ENCODE assay signal across 19 cellular contexts in the genomic region with DNA sequence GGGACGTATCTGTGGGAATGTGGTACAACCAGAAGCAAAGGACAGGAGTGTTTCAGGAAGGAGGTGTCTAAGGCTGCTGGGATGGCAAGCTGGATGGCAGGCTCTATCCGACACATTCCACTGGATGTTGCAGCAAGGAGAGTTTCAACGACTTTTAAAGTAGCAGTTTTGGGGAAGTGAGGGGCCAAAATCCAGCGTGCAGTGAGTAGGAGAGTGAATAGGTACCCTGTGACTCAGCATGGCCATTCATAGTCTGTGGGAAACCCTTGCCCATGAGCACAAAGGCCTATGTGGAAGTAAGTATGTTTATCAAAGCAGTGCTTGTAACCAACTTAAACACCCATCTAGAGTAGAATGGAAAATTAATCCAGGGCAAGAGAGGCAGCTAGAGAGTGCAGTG.
DNase-seq lines count a peak whose midpoint lies in the region; ATAC-seq, FAIRE-seq and TF ChIP-seq lines count a peak whose summit lies in the region.
"Had no signal": no experiment of that assay in that cellular context is flagged by ENCODE, and none has a peak within 500 bp of the region (broad histone marks: within the 10 kb centered on the region; RNA-seq: fewer than 3 reads in every experiment).

No MANE protein-coding gene starts in this region.

- H3K4me3 ChIP-seq in IMR-90 (ENCODE audit: insufficient read depth, low read depth, low read length) (no peak overlapping the region), H1 (ENCODE audit: extremely low read depth in 1 of 4, insufficient read depth in 2 of 4, low read depth in 3 of 4, low read length in 4 of 4) (no peak overlapping the region)
- H3K4me3 ChIP-seq: BLaER1, SJCRH30 had no signal

- no peak overlapping the region for H3K56ac ChIP-seq in IMR-90 (ENCODE audit: extremely low read depth, insufficient read depth, low read length)
- no peak overlapping the region for H3K56ac ChIP-seq in H1 (replicated peaks; ENCODE audit: insufficient read length, low read depth, low read length)

- H2BK15ac ChIP-seq in IMR-90 (ENCODE audit: low read depth, low read length) (no peak overlapping the region), H1 (ENCODE audit: low read length) (0 out of 2 replicates have a peak overlapping the region, but pooled peaks have one; percentile 53)

- H3K79me2 ChIP-seq in H1 (ENCODE audit: control insufficient read depth in 1 of 2, insufficient read depth in 2 of 2, low read length in 2 of 2): no peaks in the 10 kb centered on the region

- no peak for ATAC-seq in IMR-90 (ENCODE audit: low read depth)
- ATAC-seq in HG03095 (IDR thresholded peaks at IDR 0.05; ENCODE audit: unreplicated experiment): no peak

- DNase-seq in CD14-positive monocyte (ENCODE audit: low spot score) (peak; percentile 65), IMR-90 (peak; percentile 7), NOMO-1 treated with dmso at 0.1 percent for 144 hours (lab: John Stamatoyannopoulos, UW; ENCODE audit: unreplicated experiment) (peak; percentile 66), H1 (ENCODE audit: low read depth in 1 of 2, low spot score in 2 of 2) (no peak), cardiac septum (ENCODE audit: low spot score) (no peak), HCEC 1CT (no peak), H4 (ENCODE audit: low spot score) (no peak)
- DNase-seq: DMS 273 treated with DMSO at 0.1 percent for 48 hours, GF-D8, GOT3, HFFc6, NCI-H1105, NCI-H1694, SJCRH30 had no signal

- H3K27me3 ChIP-seq in IMR-90 (ENCODE audit: control insufficient read depth, insufficient read depth, low read length) (no peaks in the 10 kb centered on the region), H1 (replicated peaks in 1 of 4; ENCODE audit: control insufficient read depth in 3 of 4, extremely low read depth in 1 of 4, insufficient read depth in 3 of 4, low read length in 3 of 4) (no peaks in the 10 kb centered on the region)
- H3K27me3 ChIP-seq: BLaER1, SJCRH30 had no signal

- in situ Hi-C loops in IMR-90 (cut with MboI; ENCODE audit: low sequenced_read_pairs): no loop called here

- H3K9me1 ChIP-seq in IMR-90 (ENCODE audit: insufficient read depth, low read length): no peaks in the 10 kb centered on the region

- no peaks in the 10 kb centered on the region for H3K36me3 Mint-ChIP-seq in CD14-positive monocyte

- H4K5ac ChIP-seq in IMR-90 (ENCODE audit: low read depth, low read length) (no peak overlapping the region), H1 (ENCODE audit: insufficient read length, low read depth, low read length) (no peak overlapping the region)

- WGBS in IMR-90 (ENCODE audit: extremely low coverage in 2 of 2, insufficient read length in 1 of 2), 2 experiments: 100% methylated on average over 1 of the region's 4 CpGs; no CpG with 5 or more reads in 1 of the 2 experiments
- 76% methylated on average over 4 of the region's 4 CpGs; no CpG with 5 or more reads in 1 of the 2 experiments for WGBS in H1 (ENCODE audit: extremely low coverage in 1 of 2, insufficient coverage in 1 of 2, insufficient read length in 1 of 2, insufficient replicate concordance in 2 of 2, low coverage in 1 of 2, low lambda C conversion rate in 2 of 2, missing lambda C conversion rate in 1 of 2), 2 experiments

- no peak overlapping the region for H3K9ac ChIP-seq in IMR-90 (ENCODE audit: low read depth, low read length)
- no peak overlapping the region for H3K9ac ChIP-seq in H1 (replicated peaks in 1 of 4; ENCODE audit: extremely low read depth in 1 of 4, low read depth in 3 of 4, low read length in 3 of 4)
- H3K9ac ChIP-seq: BLaER1 had no signal

- H4K8ac ChIP-seq in IMR-90 (ENCODE audit: low read depth in 2 of 2, low read length in 2 of 2): no peak overlapping the region
- no peak overlapping the region for H4K8ac ChIP-seq in H1 (ENCODE audit: extremely low read depth, insufficient read depth, low read length)

- no peak overlapping the region for H2BK5ac ChIP-seq in IMR-90 (ENCODE audit: low read depth, low read length, poor library complexity, severe bottlenecking)
- no peak overlapping the region for H2BK5ac ChIP-seq in H1 (ENCODE audit: low read depth, low read length)

- H3K23me2 ChIP-seq in H1 (ENCODE audit: low read depth, low read length): no peaks in the 10 kb centered on the region; the same call in 1 of the 2 replicates

- H3K36me3 ChIP-seq in IMR-90 (ENCODE audit: control insufficient read depth, insufficient read depth, low read length) (no peaks in the 10 kb centered on the region), H1 (ENCODE audit: control insufficient read depth in 2 of 4, insufficient read depth in 4 of 4, low read length in 3 of 4) (no peaks in the 10 kb centered on the region)
- H3K36me3 ChIP-seq: BLaER1, SJCRH30 had no signal

- H3K4me2 ChIP-seq in IMR-90 (ENCODE audit: low read depth, low read length): no peak overlapping the region
- no peak overlapping the region for H3K4me2 ChIP-seq in H1 (ENCODE audit: insufficient read depth in 1 of 2, low read depth in 2 of 2, low read length in 2 of 2)
- H3K4me2 ChIP-seq: BLaER1 had no signal

- no peak for TF ChIP-seq POLR2A in IMR-90 (IDR thresholded peaks at IDR 0.05; ENCODE audit: low read depth, low read length)
- no peak for TF ChIP-seq POLR2A in H1 (IDR thresholded peaks at IDR 0.05; ENCODE audit: control extremely low read depth in 1 of 2, low read depth in 2 of 2, low read length in 2 of 2)

- H2BK20ac ChIP-seq in IMR-90 (ENCODE audit: low read depth, low read length) (no peak overlapping the region; the same call in 1 of the 2 replicates), H1 (ENCODE audit: low read length) (no peak overlapping the region; the same call in 1 of the 2 replicates)

- no peak for TF ChIP-seq EP300 in H1 (IDR thresholded peaks at IDR 0.05; ENCODE audit: borderline replicate concordance in 1 of 2, low read depth in 2 of 2, low read length in 2 of 2)

- H3K4me1 Mint-ChIP-seq in CD14-positive monocyte: peaks cover 15% of the 10 kb centered on the region

- no peak overlapping the region for H2AFZ ChIP-seq in IMR-90 (replicated peaks; ENCODE audit: low read length, poor library complexity)
- peak overlapping the region; percentile 75; the same call in 1 of the 2 replicates for H2AFZ ChIP-seq in H1 (ENCODE audit: low read length)

- POLR2A ChIA-PET in IMR-90 (lab: Charles Lee; ENCODE audit: unreplicated experiment): no interaction called here
- POLR2A ChIA-PET in H1 (lab: Charles Lee; ENCODE audit: partially characterized antibody): no interaction called here

- no peak overlapping the region for H2BK120ac ChIP-seq in IMR-90 (ENCODE audit: low read depth, low read length)
- H2BK120ac ChIP-seq in H1 (replicated peaks; ENCODE audit: low read depth, low read length): no peak overlapping the region

- no peak overlapping the region for H3K27ac ChIP-seq in IMR-90 (ENCODE audit: insufficient read depth, low read length)
- no peak overlapping the region for H3K27ac ChIP-seq in H1 (ENCODE audit: low read depth, low read length)
- H3K27ac ChIP-seq: BLaER1, SJCRH30 had no signal

- no peaks in the 10 kb centered on the region for H3K79me1 ChIP-seq in IMR-90 (ENCODE audit: low read depth in 1 of 2, low read length in 2 of 2)
- no peaks in the 10 kb centered on the region for H3K79me1 ChIP-seq in H1 (ENCODE audit: low read depth, low read length)

- intact Hi-C loops in CD14-positive monocyte (cut with micrococcal nuclease): no loop called here
- intact Hi-C loops in IMR-90 (cut with micrococcal nuclease): no loop called here
- intact Hi-C loops in cardiac septum (cut with DNase I): no loop called here

- H3K23ac ChIP-seq in IMR-90 (ENCODE audit: low read depth, low read length) (no peak overlapping the region), H1 (ENCODE audit: insufficient read length) (no peak overlapping the region)

- peaks cover 0 to 2% (median 0%) of the 10 kb centered on the region in 7 donors for H3K9me3 Mint-ChIP-seq in CD14-positive monocyte

- H2AK5ac ChIP-seq in IMR-90 (ENCODE audit: low read depth, low read length) (no peak overlapping the region), H1 (ENCODE audit: low read depth, low read length) (no peak overlapping the region)

- peaks cover 0 to 3% (median 3%) of the 10 kb centered on the region in 3 donors for H3K27me3 Mint-ChIP-seq in CD14-positive monocyte (ENCODE audit: low read depth in 3 of 3)

- H3K4me1 ChIP-seq in IMR-90 (ENCODE audit: control insufficient read depth, insufficient read depth, low read length) (peaks cover 6% of the 10 kb centered on the region; the same call in 1 of the 2 replicates), H1 (replicated peaks in 1 of 4; ENCODE audit: control insufficient read depth in 3 of 4, insufficient read depth in 4 of 4, low read length in 3 of 4) (peaks cover 0 to 2% (median 0%) of the 10 kb centered on the region in 4 experiments; a peak in 2 of 7 replicates)
- H3K4me1 ChIP-seq: SJCRH30 had no signal

- BruUV-seq in IMR-90 (replicated peaks; lab: Mats Ljungman, UMichigan): no TSS peak

- no peak for TF ChIP-seq RAD21 in IMR-90 (IDR thresholded peaks at IDR 0.05; ENCODE audit: low read length)
- TF ChIP-seq RAD21 in H1 (IDR thresholded peaks at IDR 0.05 in 1 of 2, conservative IDR thresholded peaks at IDR 0.05 in 1 of 2; ENCODE audit: low read depth in 2 of 2, low read length in 2 of 2): no peak

- CTCF ChIA-PET in IMR-90 (lab: Yijun Ruan, JAX): no interaction called here
- CTCF ChIA-PET in H1 (lab: Charles Lee; ENCODE audit: partially characterized antibody): no interaction called here

- H4K20me1 ChIP-seq in IMR-90 (ENCODE audit: insufficient read depth, low read length) (no peaks in the 10 kb centered on the region), H1 (replicated peaks in 1 of 2; ENCODE audit: control insufficient read depth in 1 of 2, insufficient read depth in 2 of 2, low read length in 2 of 2) (no peaks in the 10 kb centered on the region)
- H4K20me1 ChIP-seq: BLaER1 had no signal

- H2BK12ac ChIP-seq in H1 (ENCODE audit: low read depth, low read length): no peak overlapping the region

- no peak overlapping the region for H2AK9ac ChIP-seq in IMR-90 (replicated peaks; ENCODE audit: low read depth, low read length, poor library complexity)

- TF ChIP-seq CTCF in CD14-positive monocyte (IDR thresholded peaks at IDR 0.05) (no peak), IMR-90 (conservative IDR thresholded peaks at IDR 0.05; ENCODE audit: low read depth, low read length) (no peak), H1 (IDR thresholded peaks at IDR 0.05; ENCODE audit: control extremely low read depth in 1 of 3, insufficient read depth in 1 of 3, low read depth in 1 of 3, low read length in 3 of 3) (no peak)

- H3K4me3 Mint-ChIP-seq in CD14-positive monocyte: no peak overlapping the region
- H3K4me3 Mint-ChIP-seq: HFFc6 had no signal

- no peak overlapping the region for H4K91ac ChIP-seq in IMR-90 (ENCODE audit: insufficient read depth, low read depth, low read length)
- no peak overlapping the region for H4K91ac ChIP-seq in H1 (replicated peaks; ENCODE audit: insufficient read length, low read length)

- H3K4ac ChIP-seq in IMR-90 (ENCODE audit: low read depth, low read length): no peak overlapping the region
- no peak overlapping the region for H3K4ac ChIP-seq in H1 (replicated peaks; ENCODE audit: insufficient read length, low read depth, low read length)

- H3K9me3 ChIP-seq in IMR-90 (ENCODE audit: control insufficient read depth, insufficient read depth, low read length) (no peaks in the 10 kb centered on the region; the same call in 1 of the 2 replicates), H1 (ENCODE audit: insufficient read depth in 2 of 2, low read depth in 1 of 2, low read length in 1 of 2) (no peaks in the 10 kb centered on the region)
- H3K9me3 ChIP-seq: BLaER1, SJCRH30 had no signal

- H3K18ac ChIP-seq in IMR-90 (ENCODE audit: low read depth, low read length) (no peak overlapping the region; the same call in 1 of the 2 replicates), H1 (ENCODE audit: extremely low read depth, low read length) (no peak overlapping the region)

- H3K14ac ChIP-seq in IMR-90 (replicated peaks; ENCODE audit: low read depth, low read length): no peak overlapping the region
- no peak overlapping the region for H3K14ac ChIP-seq in H1 (ENCODE audit: insufficient read length)

- peak overlapping the region in 3 of 7 donors; percentile 25 to 63 (median 44) for H3K27ac Mint-ChIP-seq in CD14-positive monocyte
- H3K27ac Mint-ChIP-seq: HFFc6 had no signal

- dilution Hi-C loops in IMR-90 (cut with HindIII; ENCODE audit: low sequenced_read_pairs, unreplicated experiment): no loop called here

- FAIRE-seq in H1 (lab: Jason Lieb, UNC): no peak
- FAIRE-seq: A204.1, GM12891, GM18507 had no signal

Comparison
In these comparisons a context has a peak if more than half of its experiments do, and no peak if none do; other contexts are left out.
1. DNase-seq: peak in CD14-positive monocyte (single experiment), IMR-90 (single experiment) and NOMO-1 treated with dmso at 0.1 percent for 144 hours (single experiment); none in H1 (0 of 2), cardiac septum (single experiment), HCEC 1CT (single experiment) and H4 (single experiment).